In the genomic region with DNA sequence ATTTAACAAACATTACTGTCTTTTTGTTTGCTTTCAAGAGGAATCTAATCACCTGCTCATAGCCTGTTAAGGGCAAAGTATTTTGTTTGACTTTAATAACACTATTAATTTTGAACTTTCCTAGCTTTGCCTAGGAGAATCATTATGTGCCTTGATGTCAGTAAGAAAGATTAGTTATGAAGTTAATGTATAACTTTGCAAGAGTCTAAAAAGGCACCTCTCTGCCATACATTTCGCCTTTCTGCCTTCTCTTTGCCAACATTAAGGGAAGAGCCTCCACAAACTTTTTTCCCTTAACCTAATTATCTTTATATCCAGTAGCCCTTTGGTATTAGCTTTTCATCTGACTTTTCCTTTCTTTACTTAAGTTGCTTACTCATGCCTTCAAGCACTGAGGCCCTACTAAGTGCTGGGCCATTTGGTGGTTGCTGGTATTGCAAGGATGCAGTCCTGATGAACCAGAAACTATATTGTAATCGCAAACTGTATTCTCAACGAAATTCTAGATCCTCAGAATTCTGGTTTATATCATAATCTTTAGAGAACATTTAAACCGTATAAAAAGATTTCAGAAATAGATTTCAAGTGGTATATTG, we compare ENCODE assay signal across 22 cellular contexts.
A peak's percentile ranks its signal among the peaks of the same experiment; 100 is the strongest.
DNase-seq lines count a peak whose midpoint lies in the region; ATAC-seq, FAIRE-seq and TF ChIP-seq lines count a peak whose summit lies in the region.
"Had no signal": no experiment of that assay in that cellular context is flagged by ENCODE, and none has a peak within 500 bp of the region (broad histone marks: within the 10 kb centered on the region; RNA-seq: fewer than 3 reads in every experiment).

No MANE protein-coding gene starts in this region.

- in situ Hi-C loops in HepG2 (cut with HindIII; ENCODE audit: extremely low pct_ligation_motif_present, low pct_unique_long_range_greater_than_20kb) = no loop called here

- TF ChIP-seq EP300 in HepG2 (IDR thresholded peaks at IDR 0.05; ENCODE audit: low read depth in 2 of 2, low read length in 2 of 2) (no peak), HepG2 (CRISPR knock-in tag; IDR thresholded peaks at IDR 0.05; ENCODE audit: borderline replicate concordance) (no peak)

- H3K27ac Mint-ChIP-seq in activated naive CD8-positive, alpha-beta T cell treated with anti-CD3 and anti-CD28 coated beads, Interleukin-2, amount 10 ng/mL, durations not matched to agents 7 days and 5 days = peak overlapping the region; percentile 31
- H3K27ac Mint-ChIP-seq in activated naive CD8-positive, alpha-beta T cell treated with anti-CD3 and anti-CD28 coated beads for 36 hours = no peak overlapping the region
- peak overlapping the region; percentile 6 for H3K27ac Mint-ChIP-seq in activated T-helper 17 cell treated with anti-CD3 and anti-CD28 coated beads, Interleukin-2, amount 50 U/mL, for 72 hours
- H3K27ac Mint-ChIP-seq: CD4-positive, alpha-beta memory T cell; HFFc6 had no signal

- no peak for TF ChIP-seq RAD21 in HepG2 (CRISPR knock-in tag; IDR thresholded peaks at IDR 0.05)

- no peak overlapping the region for H3K4me3 Mint-ChIP-seq in activated naive CD8-positive, alpha-beta T cell treated with anti-CD3 and anti-CD28 coated beads, Interleukin-2, amount 10 ng/mL, durations not matched to agents 7 days and 5 days
- H3K4me3 Mint-ChIP-seq in activated naive CD8-positive, alpha-beta T cell treated with anti-CD3 and anti-CD28 coated beads for 36 hours = no peak overlapping the region
- no peak overlapping the region for H3K4me3 Mint-ChIP-seq in activated T-helper 17 cell treated with anti-CD3 and anti-CD28 coated beads, Interleukin-2, amount 50 U/mL, for 72 hours
- H3K4me3 Mint-ChIP-seq: HFFc6 had no signal

- no peak overlapping the region for H3K9ac ChIP-seq in HepG2 (ENCODE audit: insufficient read depth, low read depth, low read length)
- H3K9ac ChIP-seq: BLaER1 had no signal

- H3K9me3 Mint-ChIP-seq in activated naive CD8-positive, alpha-beta T cell treated with anti-CD3 and anti-CD28 coated beads, Interleukin-2, amount 10 ng/mL, durations not matched to agents 7 days and 5 days = no peaks in the 10 kb centered on the region
- no peaks in the 10 kb centered on the region for H3K9me3 Mint-ChIP-seq in activated naive CD8-positive, alpha-beta T cell treated with anti-CD3 and anti-CD28 coated beads for 36 hours
- H3K9me3 Mint-ChIP-seq in activated T-helper 17 cell treated with anti-CD3 and anti-CD28 coated beads, Interleukin-2, amount 50 U/mL, for 72 hours = no peaks in the 10 kb centered on the region
- H3K9me3 Mint-ChIP-seq: CD4-positive, alpha-beta memory T cell; HFFc6 had no signal

- H3K4me2 ChIP-seq in HepG2 (ENCODE audit: low read depth, low read length) = no peak overlapping the region
- H3K4me2 ChIP-seq: BLaER1 had no signal

- H3K27me3 ChIP-seq in HepG2 (ENCODE audit: control insufficient read depth in 1 of 2, insufficient read depth in 2 of 2, low read length in 2 of 2) (no peaks in the 10 kb centered on the region), dorsolateral prefrontal cortex (no peaks in the 10 kb centered on the region)
- H3K27me3 ChIP-seq: BLaER1 had no signal

- no peak for TF ChIP-seq POLR2A in HepG2 (IDR thresholded peaks at IDR 0.05; ENCODE audit: insufficient read depth in 1 of 2, low read depth in 2 of 2, low read length in 2 of 2)

- no peak overlapping the region for H2AFZ ChIP-seq in HepG2 (ENCODE audit: low read length)

- H3K27ac ChIP-seq in HepG2 (ENCODE audit: extremely low read length, insufficient read depth, low read length) (no peak overlapping the region), dorsolateral prefrontal cortex (peak overlapping the region in 13 of 59 donors; percentile 1 to 33 (median 22))
- H3K27ac ChIP-seq: BLaER1, SK-N-MC had no signal

- WGBS in HepG2 (ENCODE audit: low lambda C conversion rate) = 97% methylated on average over 4 of the region's 4 CpGs

- peaks cover 55% of the 10 kb centered on the region for H3K79me2 ChIP-seq in HepG2 (ENCODE audit: insufficient read depth, low read length)

- peaks cover 32% of the 10 kb centered on the region for H3K4me1 Mint-ChIP-seq in activated naive CD8-positive, alpha-beta T cell treated with anti-CD3 and anti-CD28 coated beads, Interleukin-2, amount 10 ng/mL, durations not matched to agents 7 days and 5 days
- H3K4me1 Mint-ChIP-seq in activated naive CD8-positive, alpha-beta T cell treated with anti-CD3 and anti-CD28 coated beads for 36 hours = peaks cover 38% of the 10 kb centered on the region
- peaks cover 43% of the 10 kb centered on the region for H3K4me1 Mint-ChIP-seq in activated T-helper 17 cell treated with anti-CD3 and anti-CD28 coated beads, Interleukin-2, amount 50 U/mL, for 72 hours

- POLR2A ChIA-PET in activated naive CD8-positive, alpha-beta T cell treated with anti-CD3 and anti-CD28 coated beads, Interleukin-2, amount 10 ng/mL, durations not matched to agents 7 days and 5 days (lab: Charles Lee) = no interaction called here
- POLR2A ChIA-PET in HepG2 (lab: Yijun Ruan, JAX) = no interaction called here

- no peak for FAIRE-seq in HepG2 (lab: Jason Lieb, UNC)
- FAIRE-seq: D721Med had no signal

- peaks cover 27% of the 10 kb centered on the region for H3K36me3 Mint-ChIP-seq in activated naive CD8-positive, alpha-beta T cell treated with anti-CD3 and anti-CD28 coated beads, Interleukin-2, amount 10 ng/mL, durations not matched to agents 7 days and 5 days
- peaks cover 58% of the 10 kb centered on the region for H3K36me3 Mint-ChIP-seq in activated naive CD8-positive, alpha-beta T cell treated with anti-CD3 and anti-CD28 coated beads for 36 hours
- H3K36me3 Mint-ChIP-seq in activated T-helper 17 cell treated with anti-CD3 and anti-CD28 coated beads, Interleukin-2, amount 50 U/mL, for 72 hours (ENCODE audit: low read depth) = peaks cover 21% of the 10 kb centered on the region

- intact Hi-C loops in HepG2 (cut with micrococcal nuclease; ENCODE audit: unreplicated experiment) = no loop called here
- intact Hi-C loops in dorsolateral prefrontal cortex (cut with DNase I) = no loop called here

- CTCF ChIA-PET in HepG2 (lab: Yijun Ruan, JAX; ENCODE audit: low intra/inter-chr PET ratio, low total read pairs) = no interaction called here

- TF ChIP-seq CTCF in HepG2 (CRISPR knock-in tag; IDR thresholded peaks at IDR 0.05) = no peak
- no peak for TF ChIP-seq CTCF in dorsolateral prefrontal cortex (IDR thresholded peaks at IDR 0.05 in 54 of 56, conservative IDR thresholded peaks at IDR 0.05 in 2 of 56; ENCODE audit: low read depth in 1 of 56, partially characterized antibody in 56 of 56)

- no peak for DNase-seq in activated naive CD8-positive, alpha-beta T cell treated with anti-CD3 and anti-CD28 coated beads, Interleukin-2, amount 10 ng/mL, durations not matched to agents 7 days and 5 days
- DNase-seq in activated naive CD8-positive, alpha-beta T cell treated with anti-CD3 and anti-CD28 coated beads for 36 hours = no peak
- DNase-seq in HepG2 (ENCODE audit: low spot score) (no peak), renal cortical epithelial cell (ENCODE audit: low read depth) (peak; percentile 31), dorsolateral prefrontal cortex (no peak)
- DNase-seq in activated CD4-positive, alpha-beta T cell treated with anti-CD3 and anti-CD28 coated beads, Interleukin-2, amount 50 U/mL, for 1 hour = no peak
- DNase-seq: CD4-positive, alpha-beta memory T cell; DMS79 treated with DMSO at 0.1 percent for 48 hours; H7; HFFc6; NCI-H1105; NCI-H2107; NCI-H226; NCI-H524; NCI-H82; OCI-M1; Right ventricle myocardium superior had no signal

- no TSS peak for BruUV-seq in HepG2 (replicated peaks; lab: Mats Ljungman, UMichigan)

- H4K20me1 ChIP-seq in HepG2 (ENCODE audit: insufficient read depth, low read length) = peaks cover 14% of the 10 kb centered on the region

- peaks cover 3% of the 10 kb centered on the region in 2 experiments; a peak in 2 of 5 replicates for H3K36me3 ChIP-seq in HepG2 (replicated peaks in 1 of 2; ENCODE audit: control insufficient read depth in 1 of 2, insufficient read depth in 2 of 2, low read length in 2 of 2)

- H3K9me3 ChIP-seq in HepG2 (ENCODE audit: low read length) = no peaks in the 10 kb centered on the region
- H3K9me3 ChIP-seq: BLaER1 had no signal

- peaks cover 17% of the 10 kb centered on the region for H3K4me1 ChIP-seq in HepG2 (ENCODE audit: insufficient read depth, low read length)

- H3K4me3 ChIP-seq in HepG2 (replicated peaks in 1 of 3; ENCODE audit: insufficient read depth in 1 of 3, low read depth in 2 of 3, low read length in 3 of 3) = no peak overlapping the region
- no peak overlapping the region for H3K4me3 ChIP-seq in dorsolateral prefrontal cortex
- H3K4me3 ChIP-seq: BLaER1, SK-N-MC had no signal

- peak; percentile 14 for ATAC-seq in activated naive CD8-positive, alpha-beta T cell treated with anti-CD3 and anti-CD28 coated beads, Interleukin-2, amount 10 ng/mL, durations not matched to agents 7 days and 5 days (ENCODE audit: low read depth)
- no peak for ATAC-seq in activated T-helper 17 cell treated with anti-CD3 and anti-CD28 coated beads, Interleukin-2, amount 50 U/mL, for 72 hours (replicated peaks)
- ATAC-seq in HepG2 (no peak), HG03108 (IDR thresholded peaks at IDR 0.05; ENCODE audit: unreplicated experiment) (no peak)

- no peaks in the 10 kb centered on the region for H3K27me3 Mint-ChIP-seq in activated naive CD8-positive, alpha-beta T cell treated with anti-CD3 and anti-CD28 coated beads, Interleukin-2, amount 10 ng/mL, durations not matched to agents 7 days and 5 days
- no peaks in the 10 kb centered on the region for H3K27me3 Mint-ChIP-seq in activated naive CD8-positive, alpha-beta T cell treated with anti-CD3 and anti-CD28 coated beads for 36 hours
- no peaks in the 10 kb centered on the region for H3K27me3 Mint-ChIP-seq in activated T-helper 17 cell treated with anti-CD3 and anti-CD28 coated beads, Interleukin-2, amount 50 U/mL, for 72 hours
- H3K27me3 Mint-ChIP-seq: CD4-positive, alpha-beta memory T cell had no signal

TF ChIP-seq in HepG2, 621 proteins besides CTCF, POLR2A, EP300 and RAD21:
- TF ChIP-seq ZKSCAN1 (IDR thresholded peaks at IDR 0.05; ENCODE audit: low read length) (peak; percentile 86), MXI1 (IDR thresholded peaks at IDR 0.05; ENCODE audit: borderline replicate concordance, low read depth, low read length) (no peak)
